In the genomic region with DNA sequence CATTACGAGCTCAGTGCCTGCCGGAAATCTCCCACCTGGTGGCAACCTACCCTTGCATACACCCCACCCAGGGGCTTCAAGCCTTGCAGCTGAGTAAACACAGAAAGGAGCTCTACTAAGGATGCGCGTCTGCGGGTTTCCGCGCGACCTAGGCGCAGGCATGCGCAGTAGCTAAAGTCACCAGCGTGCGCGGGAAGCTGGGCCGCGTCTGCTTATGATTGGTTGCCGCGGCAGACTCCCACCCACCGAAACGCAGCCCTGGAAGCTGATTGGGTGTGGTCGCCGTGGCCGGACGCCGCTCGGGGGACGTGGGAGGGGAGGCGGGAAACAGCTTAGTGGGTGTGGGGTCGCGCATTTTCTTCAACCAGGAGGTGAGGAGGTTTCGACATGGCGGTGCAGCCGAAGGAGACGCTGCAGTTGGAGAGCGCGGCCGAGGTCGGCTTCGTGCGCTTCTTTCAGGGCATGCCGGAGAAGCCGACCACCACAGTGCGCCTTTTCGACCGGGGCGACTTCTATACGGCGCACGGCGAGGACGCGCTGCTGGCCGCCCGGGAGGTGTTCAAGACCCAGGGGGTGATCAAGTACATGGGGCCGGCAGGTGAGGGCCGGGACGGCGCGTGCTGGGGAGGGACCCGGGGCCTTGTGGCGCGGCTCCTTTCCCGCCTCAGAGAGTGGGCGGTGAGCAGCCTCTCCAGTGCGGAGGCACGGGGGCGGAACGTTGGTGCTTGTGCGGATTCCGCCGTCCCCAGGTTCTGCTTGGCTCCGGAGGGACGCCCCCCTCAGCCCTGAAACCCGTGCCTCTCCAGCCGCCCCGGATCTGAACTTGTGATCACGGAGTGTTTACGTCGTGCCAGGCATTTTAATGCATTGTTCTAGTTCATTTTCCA, we compare ENCODE assay signal across 9 cellular contexts. TPM values are rescaled to one million over a fixed set of nuclear protein-coding genes. Genes with fewer than 3 reads are reported as not detected.
DNase-seq lines count a peak whose midpoint lies in the region; ATAC-seq, FAIRE-seq and TF ChIP-seq lines count a peak whose summit lies in the region.
"Had no signal": no experiment of that assay in that cellular context is flagged by ENCODE, and none has a peak within 500 bp of the region (broad histone marks: within the 10 kb centered on the region; RNA-seq: fewer than 3 reads in every experiment).

A gene (plus strand): TSS at position 352 of the 887 bp plus-strand sequence. CDS start 36 bp downstream, at position 388.

- H3K9me3 ChIP-seq in kidney (ENCODE audit: control insufficient read depth in 1 of 2, low read length in 2 of 2) = no peaks in the 10 kb centered on the region

- DNase-seq in Ammon's horn (ENCODE audit: low spot score) (peak; percentile 97), GM19238 (ENCODE audit: insufficient read length, low spot score) (peak; percentile 95), NCI-H510A treated with DMSO at 0.1 percent for 48 hours (lab: John Stamatoyannopoulos, UW) (peak; percentile 98), cerebellum (ENCODE audit: low spot score) (peak; percentile 99), kidney (peak; percentile 97)
- peak; percentile 82 for DNase-seq in activated CD4-positive, alpha-beta T cell treated with anti-CD3 and anti-CD28 coated beads for 1 hour
- DNase-seq in stimulated activated CD4-positive, alpha-beta T cell treated with anti-CD3 and anti-CD28 coated beads, Interleukin-15, amount 100 ng/mL, for 1 hour (ENCODE audit: low read depth in 1 of 2, low spot score in 1 of 2) = peak; percentile 76 to 81

- intact Hi-C loops in kidney (cut with DNase I) = no loop called here

- H3K4me1 ChIP-seq in kidney (ENCODE audit: control insufficient read depth in 1 of 2, insufficient read depth in 1 of 2, low read depth in 1 of 2, low read length in 2 of 2) = peaks cover 0 to 11% of the 10 kb centered on the region in 2 donors

- peak within 1 kb of the TSS; percentile 65 to 75 for H3K27ac ChIP-seq in kidney (ENCODE audit: low read depth in 2 of 2, low read length in 2 of 2)

- H3K9ac ChIP-seq in kidney (ENCODE audit: low read length in 2 of 2) = peak within 1 kb of the TSS; percentile 62 to 65

- no peak for TF ChIP-seq CTCF in kidney (IDR thresholded peaks at IDR 0.05; ENCODE audit: borderline replicate concordance, extremely low read depth, insufficient read depth)

- ATAC-seq in HG03439 (IDR thresholded peaks at IDR 0.05; ENCODE audit: unreplicated experiment) = peak; percentile 94

- no peak for FAIRE-seq in kidney (lab: Jason Lieb, UNC)
- FAIRE-seq: colon had no signal

- H3K4me3 ChIP-seq in kidney (ENCODE audit: low read length in 2 of 2) = peak within 1 kb of the TSS; percentile 79 to 93

- no peaks in the 10 kb centered on the region for H3K36me3 ChIP-seq in kidney (ENCODE audit: control insufficient read depth in 1 of 2, insufficient read depth in 2 of 2, low read length in 2 of 2)

RNA-seq across cellular contexts. Expression of the gene that starts here (rescaled TPM):
- total RNA-seq in cerebellum (74.9 TPM), kidney (17.0 TPM)
- polyA plus RNA-seq in kidney (ENCODE audit: insufficient read depth, low read depth, low replicate concordance) = 7.2 TPM

Comparison
In these comparisons a context has a peak if more than half of its experiments do, and no peak if none do; other contexts are left out.
1. Peak in every context shown above with its lines: DNase-seq, ATAC-seq, H3K4me3 ChIP-seq and H3K27ac ChIP-seq.